ENCODE assay signal across 33 cellular contexts in the genomic region with DNA sequence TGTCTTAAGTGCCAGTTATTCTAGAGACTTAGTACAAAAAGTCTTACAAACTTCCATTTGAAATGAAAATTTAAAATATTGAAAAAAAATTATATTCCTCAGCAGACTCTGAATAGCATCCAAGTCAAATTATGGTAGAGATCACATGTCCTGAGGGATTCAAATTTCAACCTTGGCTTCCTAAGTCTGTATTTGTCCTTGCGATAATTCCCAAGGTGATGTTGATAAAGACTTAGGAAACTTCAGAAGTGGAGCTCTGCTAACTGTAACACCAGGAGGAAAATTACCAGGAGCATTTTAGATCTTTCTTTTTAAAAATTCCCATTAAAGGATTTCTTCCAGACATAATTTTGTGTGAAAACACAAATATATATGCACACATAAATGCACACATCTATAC.
"Had no signal": no experiment of that assay in that cellular context is flagged by ENCODE, and none has a peak within 500 bp of the region (broad histone marks: within the 10 kb centered on the region; RNA-seq: fewer than 3 reads in every experiment).

No MANE protein-coding gene starts in this region.

- H3K4me3 ChIP-seq: ascending aorta, breast epithelium, K562, PC-9, SJCRH30, SK-N-MC had no signal

- H3K9me3 ChIP-seq: ascending aorta, breast epithelium, SJCRH30 had no signal

- H3K4me1 Mint-ChIP-seq: activated CD4-positive, alpha-beta T cell treated with anti-CD3 and anti-CD28 coated beads for 36 hours; activated CD4-positive, alpha-beta T cell treated with anti-CD3 and anti-CD28 coated beads, Interleukin-2, amount 10 ng/mL, durations not matched to agents 7 days and 5 days; activated naive CD4-positive, alpha-beta T cell treated with anti-CD3 and anti-CD28 coated beads, Interleukin-2, amount 50 U/mL, for 24 hours; activated naive CD8-positive, alpha-beta T cell treated with anti-CD3 and anti-CD28 coated beads, Interleukin-2, amount 10 ng/mL, durations not matched to agents 7 days and 5 days had no signal

- H3K4me1 ChIP-seq: ascending aorta, breast epithelium had no signal

- H3K27ac Mint-ChIP-seq: activated CD4-positive, alpha-beta T cell treated with anti-CD3 and anti-CD28 coated beads for 36 hours; activated CD4-positive, alpha-beta T cell treated with anti-CD3 and anti-CD28 coated beads, Interleukin-2, amount 10 ng/mL, durations not matched to agents 7 days and 5 days; activated CD8-positive, alpha-beta T cell treated with anti-CD3 and anti-CD28 coated beads, Interleukin-2, amount 10 ng/mL, durations not matched to agents 7 days and 5 days; activated naive CD4-positive, alpha-beta T cell treated with anti-CD3 and anti-CD28 coated beads, Interleukin-2, amount 50 U/mL, for 24 hours; activated naive CD8-positive, alpha-beta T cell treated with anti-CD3 and anti-CD28 coated beads, Interleukin-2, amount 10 ng/mL, durations not matched to agents 7 days and 5 days; activated T-cell treated with anti-CD3 and anti-CD28 coated beads, Interleukin-2, amount 50 U/mL, for 24 hours; activated T-helper 2 cell treated with anti-CD3 and anti-CD28 coated beads, Interferon-gamma antibody, Interleukin-2, Interleukin-4, amounts not matched to agents 10 μg/mL and 5 μg/mL and 100 μg/mL, durations not matched to agents 14 hours and 24 hours and 36 hours; T-helper 1 cell treated with Interleukin-12 subunit alpha and Interleukin-12 subunit beta and Interleukin-4 antibody, amounts not matched to agents 30 μg/mL and 1 μg/mL, for 36 hours; T-helper 2 cell treated with Interferon-gamma antibody and Interleukin-4, amounts not matched to agents 5 μg/mL and 100 μg/mL, for 36 hours had no signal

- H3K4me3 Mint-ChIP-seq: activated CD4-positive, alpha-beta T cell treated with anti-CD3 and anti-CD28 coated beads for 36 hours; activated CD4-positive, alpha-beta T cell treated with anti-CD3 and anti-CD28 coated beads, Interleukin-2, amount 10 ng/mL, durations not matched to agents 7 days and 5 days; activated CD8-positive, alpha-beta T cell treated with anti-CD3 and anti-CD28 coated beads, Interleukin-2, amount 10 ng/mL, durations not matched to agents 7 days and 5 days; activated naive CD4-positive, alpha-beta T cell treated with anti-CD3 and anti-CD28 coated beads, Interleukin-2, amount 50 U/mL, for 24 hours; activated naive CD8-positive, alpha-beta T cell treated with anti-CD3 and anti-CD28 coated beads, Interleukin-2, amount 10 ng/mL, durations not matched to agents 7 days and 5 days; activated T-cell treated with anti-CD3 and anti-CD28 coated beads, Interleukin-2, amount 50 U/mL, for 24 hours; T-helper 1 cell treated with Interleukin-12 subunit alpha and Interleukin-12 subunit beta and Interleukin-4 antibody, amounts not matched to agents 30 μg/mL and 1 μg/mL, for 36 hours; T-helper 2 cell treated with Interferon-gamma antibody and Interleukin-4, amounts not matched to agents 5 μg/mL and 100 μg/mL, for 36 hours had no signal

- H3K27ac ChIP-seq: ascending aorta, breast epithelium, PC-9, RWPE1, SJCRH30, SK-N-MC had no signal

- ATAC-seq: activated CD4-positive, alpha-beta T cell treated with anti-CD3 and anti-CD28 coated beads for 36 hours; activated CD4-positive, CD25-positive, alpha-beta regulatory T cell treated with anti-CD3 and anti-CD28 coated beads, Interleukin-2, amount 50 U/mL, for 24 hours; activated CD8-positive, alpha-beta T cell treated with anti-CD3 and anti-CD28 coated beads, Interleukin-2, amount 10 ng/mL, durations not matched to agents 7 days and 5 days; K562 had no signal

- H3K9me3 Mint-ChIP-seq: activated CD4-positive, alpha-beta T cell treated with anti-CD3 and anti-CD28 coated beads, Interleukin-2, amount 10 ng/mL, durations not matched to agents 7 days and 5 days; activated naive CD4-positive, alpha-beta T cell treated with anti-CD3 and anti-CD28 coated beads, Interleukin-2, amount 50 U/mL, for 24 hours; activated T-cell treated with anti-CD3 and anti-CD28 coated beads, Interleukin-2, amount 50 U/mL, for 24 hours; activated T-helper 2 cell treated with anti-CD3 and anti-CD28 coated beads, Interferon-gamma antibody, Interleukin-2, Interleukin-4, amounts not matched to agents 10 μg/mL and 5 μg/mL and 100 μg/mL, durations not matched to agents 14 hours and 24 hours and 36 hours; T-helper 1 cell treated with Interleukin-12 subunit alpha and Interleukin-12 subunit beta and Interleukin-4 antibody, amounts not matched to agents 30 μg/mL and 1 μg/mL, for 36 hours; T-helper 2 cell treated with Interferon-gamma antibody and Interleukin-4, amounts not matched to agents 5 μg/mL and 100 μg/mL, for 36 hours had no signal

- H3K36me3 ChIP-seq: ascending aorta, breast epithelium, SJCRH30 had no signal

- H3K27me3 Mint-ChIP-seq: activated CD4-positive, alpha-beta T cell treated with anti-CD3 and anti-CD28 coated beads for 36 hours; activated CD4-positive, alpha-beta T cell treated with anti-CD3 and anti-CD28 coated beads, Interleukin-2, amount 10 ng/mL, durations not matched to agents 7 days and 5 days; activated naive CD4-positive, alpha-beta T cell treated with anti-CD3 and anti-CD28 coated beads, Interleukin-2, amount 50 U/mL, for 24 hours; activated naive CD8-positive, alpha-beta T cell treated with anti-CD3 and anti-CD28 coated beads, Interleukin-2, amount 10 ng/mL, durations not matched to agents 7 days and 5 days had no signal

- H3K27me3 ChIP-seq: ascending aorta, breast epithelium, SJCRH30 had no signal

- H3K36me3 Mint-ChIP-seq: activated naive CD4-positive, alpha-beta T cell treated with anti-CD3 and anti-CD28 coated beads, Interleukin-2, amount 50 U/mL, for 24 hours; activated naive CD8-positive, alpha-beta T cell treated with anti-CD3 and anti-CD28 coated beads, Interleukin-2, amount 10 ng/mL, durations not matched to agents 7 days and 5 days had no signal

- DNase-seq: activated CD4-positive, alpha-beta T cell treated with anti-CD3 and anti-CD28 coated beads for 36 hours; activated CD4-positive, alpha-beta T cell treated with anti-CD3 and anti-CD28 coated beads, Interleukin-2, amount 10 ng/mL, durations not matched to agents 7 days and 5 days; activated CD4-positive, alpha-beta T cell treated with anti-CD3 and anti-CD28 coated beads, Interleukin-2, amount 50 U/mL, for 48 hours; activated CD8-positive, alpha-beta T cell treated with anti-CD3 and anti-CD28 coated beads, Interleukin-2, amount 10 ng/mL, durations not matched to agents 7 days and 5 days; activated gamma-delta T cell; activated naive CD4-positive, alpha-beta T cell treated with Interleukin-2 at 50 U/mL for 16 hours; activated naive CD8-positive, alpha-beta T cell treated with anti-CD3 and anti-CD28 coated beads, Interleukin-2, amount 10 ng/mL, durations not matched to agents 7 days and 5 days; activated T-cell treated with anti-CD3 and anti-CD28 coated beads, Interleukin-2, amount 50 U/mL, for 24 hours; amygdala; central memory CD4-positive, alpha-beta T cell; IMR-90; NCI-H1092 treated with DMSO at 0.1 percent for 48 hours; NCI-H1417; NCI-H146; NCI-H187; NCI-H2029 treated with DMSO at 0.1 percent for 48 hours; NCI-H2107; NCI-H510A; NCI-H526; NCI-H748 treated with DMSO at 0.1 percent for 48 hours; PC-9; SHP77; SJCRH30 had no signal
